In genomic region chr14:24429395-24430142, GRCh38 we compare ENCODE assay signal across 1 cellular context.
TF ChIP-seq lines count a peak whose summit lies in the region.

Gene CBLN3 (minus strand): TSS chr14:24429668. CDS start chr14:24429054, 614 bp downstream.
Gene KHNYN (plus strand): TSS chr14:24429954. CDS start chr14:24430731, 777 bp downstream.

TF ChIP-seq in HEK293, 187 proteins besides CTCF, POLR2A, EP300 and RAD21 (continued from another document and continues in another):
- TF ChIP-seq ZBTB10 (tag by site-specific recombination; IDR thresholded peaks at IDR 0.05): peak; percentile 59; the same call in 1 of the 2 replicates
- TF ChIP-seq SCRT2 (tag by site-specific recombination; IDR thresholded peaks at IDR 0.05): no peak
- TF ChIP-seq ZNF548 (tag by site-specific recombination; IDR thresholded peaks at IDR 0.05): no peak
- no peak for TF ChIP-seq ZBTB1 (tag by site-specific recombination; IDR thresholded peaks at IDR 0.05)
- no peak for TF ChIP-seq ZNF580 (tag by site-specific recombination; IDR thresholded peaks at IDR 0.05)
- no peak for TF ChIP-seq ZNF830 (tag by site-specific recombination; IDR thresholded peaks at IDR 0.05; ENCODE audit: low read depth)
- no peak for TF ChIP-seq MEIS1 (CRISPR knock-in tag; IDR thresholded peaks at IDR 0.05; ENCODE audit: borderline replicate concordance)
- no peak for TF ChIP-seq SP7 (tag by site-specific recombination; IDR thresholded peaks at IDR 0.05)
- no peak for TF ChIP-seq ZNF311 (tag by site-specific recombination; IDR thresholded peaks at IDR 0.05; ENCODE audit: borderline replicate concordance)
- TF ChIP-seq ZNF404 (tag by site-specific recombination; IDR thresholded peaks at IDR 0.05): no peak
- TF ChIP-seq ZNF138 (tag by site-specific recombination; IDR thresholded peaks at IDR 0.05; ENCODE audit: borderline replicate concordance): no peak
- no peak for TF ChIP-seq ZNF621 (tag by site-specific recombination; IDR thresholded peaks at IDR 0.05)
- TF ChIP-seq ZNF660 (tag by site-specific recombination; IDR thresholded peaks at IDR 0.05): no peak; the same call in 1 of the 2 replicates
- no peak for TF ChIP-seq ZNF560 (tag by site-specific recombination; IDR thresholded peaks at IDR 0.05; ENCODE audit: borderline replicate concordance)
- no peak for TF ChIP-seq ZNF654 (tag by site-specific recombination; IDR thresholded peaks at IDR 0.05; ENCODE audit: low read depth)
- no peak for TF ChIP-seq ZNF426 (tag by site-specific recombination; IDR thresholded peaks at IDR 0.05)
- TF ChIP-seq ZNF692 (tag by site-specific recombination; IDR thresholded peaks at IDR 0.05): no peak
- TF ChIP-seq ZNF623 (tag by site-specific recombination; IDR thresholded peaks at IDR 0.05): 0 out of 2 replicates have a peak, but pooled peaks have one; percentile 13
- peak; percentile 80; the same call in 1 of the 2 replicates for TF ChIP-seq ZNF561 (tag by site-specific recombination; IDR thresholded peaks at IDR 0.05; ENCODE audit: borderline replicate concordance)
- TF ChIP-seq BCL11B (tag by site-specific recombination; IDR thresholded peaks at IDR 0.05; ENCODE audit: low read depth): no peak
- TF ChIP-seq ZNF302 (tag by site-specific recombination; IDR thresholded peaks at IDR 0.05; ENCODE audit: low read depth): no peak
- no peak for TF ChIP-seq BCL6B (tag by site-specific recombination; IDR thresholded peaks at IDR 0.05)
- no peak for TF ChIP-seq ZNF843 (tag by site-specific recombination; IDR thresholded peaks at IDR 0.05)
- no peak for TF ChIP-seq ZSCAN30 (tag by site-specific recombination; IDR thresholded peaks at IDR 0.05)
- TF ChIP-seq ZNF169 (tag by site-specific recombination; IDR thresholded peaks at IDR 0.05): no peak
- no peak for TF ChIP-seq YY2 (tag by site-specific recombination; IDR thresholded peaks at IDR 0.05)
- TF ChIP-seq SALL2 (tag by site-specific recombination; IDR thresholded peaks at IDR 0.05; ENCODE audit: borderline replicate concordance): no peak
- TF ChIP-seq PBX3 (CRISPR knock-in tag; IDR thresholded peaks at IDR 0.05): no peak; the same call in 1 of the 2 replicates
- TF ChIP-seq ZSCAN23 (tag by site-specific recombination; IDR thresholded peaks at IDR 0.05): no peak
- TF ChIP-seq ZNF398 (tag by site-specific recombination; IDR thresholded peaks at IDR 0.05): peak; percentile 39
- TF ChIP-seq ZNF324 (tag by site-specific recombination; IDR thresholded peaks at IDR 0.05): no peak
- no peak for TF ChIP-seq ZNF391 (tag by site-specific recombination; IDR thresholded peaks at IDR 0.05; ENCODE audit: borderline replicate concordance, low read depth)
- TF ChIP-seq TRIM28 (IDR thresholded peaks at IDR 0.05; ENCODE audit: borderline replicate concordance, low read length): no peak
- TF ChIP-seq ZNF121 (tag by site-specific recombination; IDR thresholded peaks at IDR 0.05): peak; percentile 74; the same call in 1 of the 2 replicates
- no peak for TF ChIP-seq ZNF624 (tag by site-specific recombination; IDR thresholded peaks at IDR 0.05)
- no peak for TF ChIP-seq AEBP2 (tag by site-specific recombination; IDR thresholded peaks at IDR 0.05; ENCODE audit: borderline replicate concordance)
- TF ChIP-seq ZNF266 (tag by site-specific recombination; IDR thresholded peaks at IDR 0.05; ENCODE audit: low read depth): no peak
- TF ChIP-seq ZNF785 (tag by site-specific recombination; IDR thresholded peaks at IDR 0.05): no peak
- no peak for TF ChIP-seq ZNF501 (tag by site-specific recombination; IDR thresholded peaks at IDR 0.05)
- TF ChIP-seq EGR2 (tag by site-specific recombination; IDR thresholded peaks at IDR 0.05; ENCODE audit: low read depth): no peak
- TF ChIP-seq ZNF571 (tag by site-specific recombination; IDR thresholded peaks at IDR 0.05): no peak
- no peak for TF ChIP-seq ZNF670 (tag by site-specific recombination; IDR thresholded peaks at IDR 0.05; ENCODE audit: low read depth)
- TF ChIP-seq ZNF10 (tag by site-specific recombination; IDR thresholded peaks at IDR 0.05): no peak
- no peak for TF ChIP-seq ATF2 (tag by site-specific recombination; IDR thresholded peaks at IDR 0.05; ENCODE audit: low read depth)
- no peak for TF ChIP-seq ZNF658 (tag by site-specific recombination; IDR thresholded peaks at IDR 0.05)
- TF ChIP-seq ZFP3 (tag by site-specific recombination; IDR thresholded peaks at IDR 0.05; ENCODE audit: low read depth): no peak
- TF ChIP-seq HOXC10 (CRISPR knock-in tag; IDR thresholded peaks at IDR 0.05): no peak
- no peak for TF ChIP-seq PRDM1 (tag by site-specific recombination; IDR thresholded peaks at IDR 0.05)
- no peak for TF ChIP-seq ZBTB17 (tag by site-specific recombination; IDR thresholded peaks at IDR 0.05)
- no peak for TF ChIP-seq ZNF701 (tag by site-specific recombination; IDR thresholded peaks at IDR 0.05)
- no peak for TF ChIP-seq ELK4 (IDR thresholded peaks at IDR 0.05; ENCODE audit: borderline replicate concordance, low read depth, low read length)
- TF ChIP-seq FEZF1 (tag by site-specific recombination; IDR thresholded peaks at IDR 0.05): no peak
- TF ChIP-seq ZIC2 (tag by site-specific recombination; IDR thresholded peaks at IDR 0.05): peak; percentile 35; the same call in 1 of the 2 replicates
- TF ChIP-seq ZNF544 (tag by site-specific recombination; IDR thresholded peaks at IDR 0.05): no peak
- TF ChIP-seq ZNF184 (tag by site-specific recombination; IDR thresholded peaks at IDR 0.05): no peak
- no peak for TF ChIP-seq ZNF473 (tag by site-specific recombination; IDR thresholded peaks at IDR 0.05)
- TF ChIP-seq ZBTB8A (tag by site-specific recombination; IDR thresholded peaks at IDR 0.05): peak; percentile 99
- no peak for TF ChIP-seq ZNF211 (tag by site-specific recombination; IDR thresholded peaks at IDR 0.05; ENCODE audit: low read depth)
- no peak for TF ChIP-seq INSM2 (tag by site-specific recombination; IDR thresholded peaks at IDR 0.05)
- TF ChIP-seq OSR2 (tag by site-specific recombination; IDR thresholded peaks at IDR 0.05): no peak
- TF ChIP-seq ZBTB7A (tag by site-specific recombination; IDR thresholded peaks at IDR 0.05; ENCODE audit: low read depth): no peak
